8 cellular contexts compared by ENCODE assay signal in the genomic region with DNA sequence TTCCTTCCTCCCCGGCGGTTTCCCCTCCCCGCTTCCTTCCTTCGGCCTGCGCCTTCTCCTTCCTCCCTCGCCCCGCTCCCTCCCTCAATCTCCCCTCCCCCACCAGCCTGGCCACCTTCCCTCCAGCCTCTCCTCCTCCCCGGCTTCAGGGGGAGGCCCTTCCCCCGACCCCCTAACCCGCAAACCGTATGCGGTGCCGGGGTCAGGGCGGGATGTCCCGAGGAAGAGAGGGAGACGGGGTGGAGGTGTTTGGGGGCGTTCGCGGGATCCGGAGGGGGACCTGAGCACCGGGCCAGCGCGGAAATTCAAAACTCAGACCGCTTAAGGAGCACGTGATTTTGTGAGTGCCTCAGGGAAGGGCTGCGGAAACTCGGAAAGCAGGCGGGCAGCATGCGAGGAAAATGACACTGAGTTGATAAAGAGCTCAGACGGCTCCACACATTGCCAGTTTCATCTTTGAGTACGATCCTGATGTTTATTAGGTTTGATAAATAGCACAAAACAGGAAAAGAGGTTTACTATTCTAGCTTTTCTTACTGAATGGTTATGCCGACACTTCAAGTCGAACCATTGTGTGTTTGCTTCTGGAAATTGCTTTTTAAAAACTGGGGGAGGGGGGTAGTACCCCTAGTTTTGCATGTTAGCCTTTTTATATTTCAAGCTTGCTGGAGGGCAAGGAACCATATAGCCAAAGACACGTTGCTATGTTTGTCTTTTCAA. TPM values are rescaled to one million over a fixed set of nuclear protein-coding genes. Genes with fewer than 3 reads are reported as not detected.
DNase-seq lines count a peak whose midpoint lies in the region; ATAC-seq and TF ChIP-seq lines count a peak whose summit lies in the region.

No MANE protein-coding gene starts in this region.

- no peaks in the 10 kb centered on the region for H3K36me3 ChIP-seq in rectal smooth muscle tissue (ENCODE audit: control insufficient read depth, insufficient read depth, low read length)

- H3K27ac ChIP-seq in CD4-positive, alpha-beta T cell (ENCODE audit: low read depth, low read length), result no peak overlapping the region
- H3K27ac ChIP-seq in rectal smooth muscle tissue (ENCODE audit: low read depth, low read length), result peak overlapping the region; percentile 55

- CTCF ChIA-PET in CD4-positive, alpha-beta T cell (lab: Charles Lee), result no interaction called here

- no peak for TF ChIP-seq CTCF in CD4-positive, alpha-beta T cell (IDR thresholded peaks at IDR 0.05)

- intact Hi-C loops in CD4-positive, alpha-beta T cell (cut with DNase I, micrococcal nuclease), result loop anchor here (2.0 to 5.0 kb wide), 5 partner anchors 17 to 363 kb away; a partner anchor contains a TSS
- intact Hi-C loops in left cardiac atrium (cut with DNase I), result loop anchor here in 1 of 2 donors (10.0 kb wide), 2 partner anchors 133 to 197 kb away; a partner anchor contains a TSS

- no peak for ATAC-seq in CD4-positive, alpha-beta T cell (ENCODE audit: poor library complexity)
- peak; percentile 5 for ATAC-seq in HG03342 (IDR thresholded peaks at IDR 0.05; ENCODE audit: unreplicated experiment)
- no peak for ATAC-seq in activated naive CD8-positive, alpha-beta T cell treated with anti-CD3 and anti-CD28 coated beads, Interleukin-2, amount 10 ng/mL, durations not matched to agents 7 days and 5 days (ENCODE audit: low read depth)
- ATAC-seq in left cardiac atrium, result peak in 1 of 2 donors; percentile 4
- ATAC-seq in HG03520 (IDR thresholded peaks at IDR 0.05; ENCODE audit: unreplicated experiment), result no peak

- H3K27ac Mint-ChIP-seq in CD4-positive, alpha-beta T cell, result peak overlapping the region; percentile 75
- peak overlapping the region; percentile 81 for H3K27ac Mint-ChIP-seq in activated naive CD8-positive, alpha-beta T cell treated with anti-CD3 and anti-CD28 coated beads, Interleukin-2, amount 10 ng/mL, durations not matched to agents 7 days and 5 days

- POLR2A ChIA-PET in CD4-positive, alpha-beta T cell (lab: Charles Lee), result interaction anchor here (0.6 to 2.1 kb wide), 10 partner anchors 13 to 673 kb away, joined by 3 to 38 read pairs (median 4); a partner anchor contains a TSS
- POLR2A ChIA-PET in activated naive CD8-positive, alpha-beta T cell treated with anti-CD3 and anti-CD28 coated beads, Interleukin-2, amount 10 ng/mL, durations not matched to agents 7 days and 5 days (lab: Charles Lee), result interaction anchor here (0.8 to 2.4 kb wide), 7 partner anchors 17 to 498 kb away, joined by 3 to 13 read pairs (median 3); no protein-coding TSS in a partner anchor

- peak overlapping the region; percentile 81 for H3K4me3 ChIP-seq in rectal smooth muscle tissue (ENCODE audit: low read length)

- peaks cover 15% of the 10 kb centered on the region for H3K27me3 Mint-ChIP-seq in CD4-positive, alpha-beta T cell
- H3K27me3 Mint-ChIP-seq in activated naive CD8-positive, alpha-beta T cell treated with anti-CD3 and anti-CD28 coated beads, Interleukin-2, amount 10 ng/mL, durations not matched to agents 7 days and 5 days, result peaks cover 47% of the 10 kb centered on the region

- peaks cover 53% of the 10 kb centered on the region for H3K4me1 Mint-ChIP-seq in CD4-positive, alpha-beta T cell (ENCODE audit: low read depth)
- peaks cover 31% of the 10 kb centered on the region for H3K4me1 Mint-ChIP-seq in activated naive CD8-positive, alpha-beta T cell treated with anti-CD3 and anti-CD28 coated beads, Interleukin-2, amount 10 ng/mL, durations not matched to agents 7 days and 5 days

- H3K9me3 ChIP-seq in CD4-positive, alpha-beta T cell (ENCODE audit: control insufficient read depth, low read length), result no peaks in the 10 kb centered on the region

- H3K9ac ChIP-seq in rectal smooth muscle tissue (ENCODE audit: low read length), result no peak overlapping the region

- H3K36me3 Mint-ChIP-seq in CD4-positive, alpha-beta T cell (ENCODE audit: low read depth), result peaks cover 31% of the 10 kb centered on the region
- H3K36me3 Mint-ChIP-seq in activated naive CD8-positive, alpha-beta T cell treated with anti-CD3 and anti-CD28 coated beads, Interleukin-2, amount 10 ng/mL, durations not matched to agents 7 days and 5 days, result peaks cover 4% of the 10 kb centered on the region

- H3K9me3 Mint-ChIP-seq in CD4-positive, alpha-beta T cell, result no peaks in the 10 kb centered on the region
- H3K9me3 Mint-ChIP-seq in activated naive CD8-positive, alpha-beta T cell treated with anti-CD3 and anti-CD28 coated beads, Interleukin-2, amount 10 ng/mL, durations not matched to agents 7 days and 5 days, result no peaks in the 10 kb centered on the region

- DNase-seq in CD4-positive, alpha-beta T cell, result peak in 3 of 10 experiments; percentile 15 to 35 (median 29)
- DNase-seq in OCI-M1 (lab: John Stamatoyannopoulos, UW) (peak; percentile 82), left cardiac atrium (peak; percentile 66), mucosa of gallbladder (ENCODE audit: low spot score) (no peak)
- DNase-seq in activated naive CD8-positive, alpha-beta T cell treated with anti-CD3 and anti-CD28 coated beads, Interleukin-2, amount 10 ng/mL, durations not matched to agents 7 days and 5 days, result peak; percentile 73

- peak overlapping the region; percentile 93 for H3K4me3 Mint-ChIP-seq in CD4-positive, alpha-beta T cell
- peak overlapping the region; percentile 83 for H3K4me3 Mint-ChIP-seq in activated naive CD8-positive, alpha-beta T cell treated with anti-CD3 and anti-CD28 coated beads, Interleukin-2, amount 10 ng/mL, durations not matched to agents 7 days and 5 days

- peaks cover 11% of the 10 kb centered on the region for H3K27me3 ChIP-seq in CD4-positive, alpha-beta T cell (ENCODE audit: control insufficient read depth, insufficient read depth, low read length)
- H3K27me3 ChIP-seq in rectal smooth muscle tissue (ENCODE audit: control insufficient read depth, insufficient read depth, low read length), result peaks cover 8% of the 10 kb centered on the region

- peaks cover 10% of the 10 kb centered on the region for H3K4me1 ChIP-seq in rectal smooth muscle tissue (ENCODE audit: control insufficient read depth, insufficient read depth, low read length)

RNA-seq across cellular contexts. Expression of a gene that starts 5.4 kb away (rescaled TPM):
- 10 to 100 TPM; 15.8 to 17.0 TPM for total RNA-seq in CD4-positive, alpha-beta T cell
- 10 to 100 TPM; 19.4 to 21.9 TPM for total RNA-seq in activated naive CD8-positive, alpha-beta T cell treated with anti-CD3 and anti-CD28 coated beads, Interleukin-2, amount 10 ng/mL, durations not matched to agents 7 days and 5 days
- total RNA-seq in left cardiac atrium, result 1 to 10 TPM; 5.9 to 6.9 TPM
- total RNA-seq in mucosa of gallbladder, result 57.9 TPM
